ENCODE assay signal across 8 cellular contexts in genomic region chr1:41516168-41516961, GRCh38. TPM values are rescaled to one million over a fixed set of nuclear protein-coding genes. Genes with fewer than 3 reads are reported as not detected.
A peak's percentile ranks its signal among the peaks of the same experiment; 100 is the strongest.
DNase-seq lines count a peak whose midpoint lies in the region; ATAC-seq and TF ChIP-seq lines count a peak whose summit lies in the region.

No MANE protein-coding gene starts in this region.

- CTCF ChIA-PET in GM10248 (lab: Yijun Ruan, JAX) (interaction anchor here (0.6 to 7.9 kb wide), 45 partner anchors 8 to 671 kb away, joined by 3 to 77 read pairs (median 3); partner anchors contain the start of gene EDN2), activated B cell treated with CpG ODN at 0.5 μM for 24 hours (lab: Charles Lee) (interaction anchor here (0.5 to 6.7 kb wide), 15 partner anchors 8 to 972 kb away, joined by 3 to 54 read pairs (median 3); no protein-coding TSS in a partner anchor)

- peak overlapping the region; percentile 4 for H3K27ac Mint-ChIP-seq in activated B cell treated with CpG ODN at 0.5 μM for 24 hours

- intact Hi-C loops in activated B cell treated with CpG ODN at 0.5 μM for 24 hours (cut with micrococcal nuclease): loop anchor here (1.0 to 5.0 kb wide), 6 partner anchors 21 to 657 kb away; no protein-coding TSS in a partner anchor

- H3K27me3 Mint-ChIP-seq in activated B cell treated with CpG ODN at 0.5 μM for 24 hours: no peaks in the 10 kb centered on the region

- ATAC-seq in HG02938 (IDR thresholded peaks at IDR 0.05; ENCODE audit: unreplicated experiment) (peak; percentile 70), activated B cell treated with CpG ODN at 0.5 μM for 24 hours (ENCODE audit: low read depth) (peak; percentile 91), HG03439 (IDR thresholded peaks at IDR 0.05; ENCODE audit: unreplicated experiment) (no peak)

- H3K4me1 Mint-ChIP-seq in activated B cell treated with CpG ODN at 0.5 μM for 24 hours: peaks cover 38% of the 10 kb centered on the region

- H3K4me3 Mint-ChIP-seq in activated B cell treated with CpG ODN at 0.5 μM for 24 hours: peak overlapping the region; percentile 82

- peaks cover 15% of the 10 kb centered on the region for H3K36me3 Mint-ChIP-seq in activated B cell treated with CpG ODN at 0.5 μM for 24 hours (ENCODE audit: low read depth)

- POLR2A ChIA-PET in GM10248 (lab: Yijun Ruan, JAX): no interaction called here
- POLR2A ChIA-PET in activated B cell treated with CpG ODN at 0.5 μM for 24 hours (lab: Charles Lee): no interaction called here

- no peaks in the 10 kb centered on the region for H3K9me3 Mint-ChIP-seq in activated B cell treated with CpG ODN at 0.5 μM for 24 hours

- H3K36me3 ChIP-seq in kidney epithelial cell (ENCODE audit: control insufficient read depth, insufficient read depth, low read length): peaks cover 2% of the 10 kb centered on the region

- H3K27me3 ChIP-seq in kidney epithelial cell (ENCODE audit: control insufficient read depth, insufficient read depth, low read length): no peaks in the 10 kb centered on the region

- H3K4me3 ChIP-seq in kidney epithelial cell (ENCODE audit: low read depth, low read length): no peak overlapping the region

- DNase-seq in GM10248 (ENCODE audit: extremely low spot score) (peak; percentile 92), NCI-H2171 (lab: John Stamatoyannopoulos, UW) (peak; percentile 81), activated B cell treated with CpG ODN at 0.5 μM for 24 hours (peak; percentile 74), cerebellum (ENCODE audit: low spot score) (peak; percentile 91), kidney epithelial cell (ENCODE audit: low read depth) (no peak)
- DNase-seq in stimulated activated CD4-positive, alpha-beta T cell treated with anti-CD3 and anti-CD28 coated beads, Interleukin-12 subunit alpha, Interleukin-12 subunit beta, amount 100 ng/mL, for 4 hours: peak; percentile 58

- TF ChIP-seq CTCF in GM10248 (IDR thresholded peaks at IDR 0.05; ENCODE audit: control extremely low read depth, extremely low read depth, low read depth, missing control alignments) (peak; percentile 98), activated B cell treated with CpG ODN at 0.5 μM for 24 hours (IDR thresholded peaks at IDR 0.05) (peak; percentile 87), kidney epithelial cell (IDR thresholded peaks at IDR 0.05; ENCODE audit: insufficient read depth, low read length, poor library complexity, severe bottlenecking) (peak; percentile 73)

RNA-seq across cellular contexts. Expression of gene EDN2, which starts 31.9 kb away (rescaled TPM):
- total RNA-seq in activated B cell treated with CpG ODN at 0.5 μM for 24 hours: not detected in 2 replicates
- total RNA-seq in cerebellum: not detected
- total RNA-seq in kidney epithelial cell: 0.96 TPM in 1 of 2 replicates, not detected in the other
